ENCODE assay signal across 8 cellular contexts in genomic region chr18:63073481-63073880, GRCh38.
DNase-seq lines count a peak whose midpoint lies in the region; ATAC-seq and TF ChIP-seq lines count a peak whose summit lies in the region.

No MANE protein-coding gene starts in this region.

- H3K4me1 ChIP-seq in liver (ENCODE audit: control insufficient read depth in 4 of 4, insufficient read depth in 4 of 4, low read length in 3 of 4), result peaks cover 0 to 10% (median 2%) of the 10 kb centered on the region in 4 donors

- TF ChIP-seq CTCF in NB4 (IDR thresholded peaks at IDR 0.05; ENCODE audit: low read depth, low read length) (peak; percentile 13), liver (IDR thresholded peaks at IDR 0.05; ENCODE audit: low read depth, low read length, missing input control) (peak; percentile 47)

- H3K36me3 ChIP-seq in liver (ENCODE audit: control insufficient read depth in 4 of 4, insufficient read depth in 3 of 4, low read depth in 1 of 4, low read length in 3 of 4), result no peaks in the 10 kb centered on the region

- H3K9ac ChIP-seq in liver (ENCODE audit: low read depth in 1 of 2, low read length in 2 of 2), result no peak overlapping the region

- TF ChIP-seq RAD21 in liver (IDR thresholded peaks at IDR 0.05), result peak; percentile 73 to 80

- no peaks in the 10 kb centered on the region for H3K27me3 ChIP-seq in liver (ENCODE audit: control insufficient read depth in 4 of 4, insufficient read depth in 4 of 4, low read length in 3 of 4)

- DNase-seq in NCI-H345 (lab: John Stamatoyannopoulos, UW) (peak; percentile 33), NCI-H345 treated with DMSO at 0.1 percent for 48 hours (lab: John Stamatoyannopoulos, UW; ENCODE audit: unreplicated experiment) (no peak), NB4 (ENCODE audit: low read depth) (peak; percentile 66), cerebellar nuclear complex (lab: John Stamatoyannopoulos, UW) (no peak)
- no peak for DNase-seq in activated effector memory CD4-positive, alpha-beta T cell treated with Interleukin-2 at 50 U/mL for 16 hours

- H3K27ac ChIP-seq in liver (ENCODE audit: low read depth in 1 of 2, low read length in 2 of 2), result no peak overlapping the region

- TF ChIP-seq POLR2A in NB4 (IDR thresholded peaks at IDR 0.05; ENCODE audit: extremely low read depth, insufficient read length), result no peak

- 65% methylated on average over 2 of the region's 2 CpGs for WGBS in liver

- peak; percentile 46 for ATAC-seq in GM21529 (IDR thresholded peaks at IDR 0.05; ENCODE audit: unreplicated experiment)
- no peak for ATAC-seq in HG02840 (IDR thresholded peaks at IDR 0.05; ENCODE audit: low FRiP score, unreplicated experiment)

- H3K9me3 ChIP-seq in liver (ENCODE audit: control insufficient read depth in 4 of 4, low read length in 3 of 4), result no peaks in the 10 kb centered on the region

- H3K4me3 ChIP-seq in NB4 (ENCODE audit: low read depth, low read length) (no peak overlapping the region), liver (ENCODE audit: low read depth in 1 of 3, low read length in 3 of 3) (no peak overlapping the region)

TF ChIP-seq in liver, 16 proteins besides CTCF, POLR2A, EP300 and RAD21:
- no peak for TF ChIP-seq YY1 (IDR thresholded peaks at IDR 0.05)
- no peak for TF ChIP-seq REST (IDR thresholded peaks at IDR 0.05)
- TF ChIP-seq ZBTB33 (IDR thresholded peaks at IDR 0.05), result no peak
- TF ChIP-seq FOXA2 (IDR thresholded peaks at IDR 0.05), result no peak
- TF ChIP-seq HNF4A (conservative IDR thresholded peaks at IDR 0.05), result no peak
- no peak for TF ChIP-seq ATF3 (IDR thresholded peaks at IDR 0.05)
- no peak for TF ChIP-seq NR2F2 (IDR thresholded peaks at IDR 0.05)
- no peak for TF ChIP-seq HNF4G (IDR thresholded peaks at IDR 0.05)

Comparison
In these comparisons a context has a peak if more than half of its experiments do, and no peak if none do; other contexts are left out.
1. DNase-seq: peak in NCI-H345 (single experiment) and NB4 (single experiment); none in NCI-H345 treated with DMSO at 0.1 percent for 48 hours (single experiment), cerebellar nuclear complex (0 of 2) and activated effector memory CD4-positive, alpha-beta T cell treated with Interleukin-2 at 50 U/mL for 16 hours (single experiment).